ENCODE assay signal across 11 cellular contexts in the genomic region with DNA sequence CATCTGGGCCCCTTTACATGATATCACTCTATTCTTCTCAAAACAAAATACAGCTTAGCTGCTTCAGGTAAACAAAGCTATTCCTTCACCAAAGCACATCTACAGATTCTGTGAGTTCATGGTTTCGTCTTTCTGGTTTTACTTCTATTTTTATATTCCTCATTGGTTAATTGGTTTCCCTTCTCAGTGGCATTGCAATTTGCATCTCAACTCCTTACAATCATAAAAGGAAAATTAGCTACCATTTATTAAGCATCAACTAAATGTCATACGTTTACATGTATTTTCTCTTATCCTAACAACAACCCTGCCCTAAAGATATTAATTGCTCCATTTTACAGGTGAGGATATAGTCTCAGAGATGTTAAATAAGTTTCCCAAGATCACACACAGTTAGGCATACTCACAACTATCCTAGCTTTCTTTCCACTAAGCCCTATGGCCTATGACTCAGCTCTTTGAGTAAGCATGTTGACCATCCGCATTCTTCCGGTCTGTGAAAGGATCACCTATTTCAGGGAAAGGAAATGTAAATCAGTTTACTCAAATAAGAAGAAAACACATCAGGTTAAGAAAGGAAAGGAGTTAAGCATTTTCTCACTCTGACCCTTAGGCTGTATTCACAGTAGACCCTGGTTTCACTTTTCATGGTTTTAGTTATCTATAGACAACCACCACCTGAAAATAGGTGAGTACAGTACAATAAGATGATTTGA.
DNase-seq lines count a peak whose midpoint lies in the region; ATAC-seq and TF ChIP-seq lines count a peak whose summit lies in the region.
"Had no signal": no experiment of that assay in that cellular context is flagged by ENCODE, and none has a peak within 500 bp of the region (broad histone marks: within the 10 kb centered on the region; RNA-seq: fewer than 3 reads in every experiment).

No MANE protein-coding gene starts in this region.

- TF ChIP-seq POLR2A in uterus (IDR thresholded peaks at IDR 0.05): no peak

- POLR2A ChIA-PET in Caco-2 (lab: Charles Lee): no interaction called here
- POLR2A ChIA-PET in activated CD8-positive, alpha-beta T cell treated with anti-CD3 and anti-CD28 coated beads, Interleukin-2, amount 10 ng/mL, durations not matched to agents 7 days and 5 days (lab: Charles Lee): no interaction called here
- POLR2A ChIA-PET in activated CD8-positive, alpha-beta T cell treated with anti-CD3 and anti-CD28 coated beads for 36 hours (lab: Charles Lee): interaction anchor here (0.5 kb wide), 1 partner anchor 212 kb away, joined by 3 read pairs; no protein-coding TSS in a partner anchor

- H3K9me3 ChIP-seq in Caco-2 (no peaks in the 10 kb centered on the region), uterus (no peaks in the 10 kb centered on the region)

- no peak overlapping the region for H3K4me3 Mint-ChIP-seq in Caco-2 (ENCODE audit: unreplicated experiment)
- no peak overlapping the region for H3K4me3 Mint-ChIP-seq in activated CD8-positive, alpha-beta T cell treated with anti-CD3 and anti-CD28 coated beads, Interleukin-2, amount 10 ng/mL, durations not matched to agents 7 days and 5 days
- H3K4me3 Mint-ChIP-seq in activated CD8-positive, alpha-beta T cell treated with anti-CD3 and anti-CD28 coated beads for 36 hours: no peak overlapping the region
- H3K4me3 Mint-ChIP-seq: activated naive CD4-positive, alpha-beta T cell treated with anti-CD3 and anti-CD28 coated beads, Interleukin-2, amount 50 U/mL, for 24 hours; neural crest cell had no signal

- no peak overlapping the region for H3K27ac Mint-ChIP-seq in Caco-2 (ENCODE audit: unreplicated experiment)
- no peak overlapping the region for H3K27ac Mint-ChIP-seq in activated CD8-positive, alpha-beta T cell treated with anti-CD3 and anti-CD28 coated beads, Interleukin-2, amount 10 ng/mL, durations not matched to agents 7 days and 5 days
- no peak overlapping the region for H3K27ac Mint-ChIP-seq in activated CD8-positive, alpha-beta T cell treated with anti-CD3 and anti-CD28 coated beads for 36 hours
- H3K27ac Mint-ChIP-seq: activated naive CD4-positive, alpha-beta T cell treated with anti-CD3 and anti-CD28 coated beads, Interleukin-2, amount 50 U/mL, for 24 hours had no signal

- no peaks in the 10 kb centered on the region for H3K36me3 ChIP-seq in Caco-2 (ENCODE audit: control insufficient read depth, insufficient read depth, low read length)
- no peaks in the 10 kb centered on the region for H3K36me3 ChIP-seq in uterus

- no TSS peak for BruUV-seq in Caco-2 (replicated peaks; lab: Mats Ljungman, UMichigan)

- H3K27ac ChIP-seq in uterus: no peak overlapping the region

- CTCF ChIA-PET in Caco-2 (lab: Charles Lee): no interaction called here
- CTCF ChIA-PET in activated CD8-positive, alpha-beta T cell treated with anti-CD3 and anti-CD28 coated beads, Interleukin-2, amount 10 ng/mL, durations not matched to agents 7 days and 5 days (lab: Charles Lee): no interaction called here
- CTCF ChIA-PET in activated CD8-positive, alpha-beta T cell treated with anti-CD3 and anti-CD28 coated beads for 36 hours (lab: Charles Lee): interaction anchor here (1.0 kb wide), 2 partner anchors 19 to 229 kb away, joined by 3 read pairs; no protein-coding TSS in a partner anchor

- intact Hi-C loops in Caco-2 (cut with micrococcal nuclease; ENCODE audit: unreplicated experiment) (no loop called here), uterus (cut with DNase I; ENCODE audit: low total_unique reads) (no loop called here)
- intact Hi-C loops in activated CD8-positive, alpha-beta T cell treated with anti-CD3 and anti-CD28 coated beads for 36 hours (cut with micrococcal nuclease): loop anchor here (10.0 kb wide), 1 partner anchor 528 kb away; no protein-coding TSS in a partner anchor

- peaks cover 2% of the 10 kb centered on the region for H3K27me3 Mint-ChIP-seq in Caco-2 (ENCODE audit: insufficient read depth, unreplicated experiment)
- peaks cover 4% of the 10 kb centered on the region for H3K27me3 Mint-ChIP-seq in activated CD8-positive, alpha-beta T cell treated with anti-CD3 and anti-CD28 coated beads, Interleukin-2, amount 10 ng/mL, durations not matched to agents 7 days and 5 days (ENCODE audit: low read depth)
- peaks cover 2% of the 10 kb centered on the region for H3K27me3 Mint-ChIP-seq in activated CD8-positive, alpha-beta T cell treated with anti-CD3 and anti-CD28 coated beads for 36 hours

- no peaks in the 10 kb centered on the region for H3K4me1 ChIP-seq in Caco-2
- no peaks in the 10 kb centered on the region for H3K4me1 ChIP-seq in uterus

- DNase-seq in Caco-2 (peak; percentile 4 to 23), choroid plexus epithelial cell (ENCODE audit: low read depth) (peak; percentile 55), COLO668 (lab: John Stamatoyannopoulos, UW; ENCODE audit: unreplicated experiment) (no peak), uterus (no peak)
- DNase-seq in activated CD8-positive, alpha-beta T cell treated with anti-CD3 and anti-CD28 coated beads, Interleukin-2, amount 10 ng/mL, durations not matched to agents 7 days and 5 days: no peak
- no peak for DNase-seq in activated CD8-positive, alpha-beta T cell treated with anti-CD3 and anti-CD28 coated beads for 36 hours
- DNase-seq: NCI-H2029 treated with DMSO at 0.1 percent for 48 hours had no signal

- ATAC-seq in GM21367 (IDR thresholded peaks at IDR 0.05; ENCODE audit: unreplicated experiment): peak; percentile 82
- peak; percentile 89 for ATAC-seq in HG03342 (IDR thresholded peaks at IDR 0.05; ENCODE audit: unreplicated experiment)
- ATAC-seq in activated CD8-positive, alpha-beta T cell treated with anti-CD3 and anti-CD28 coated beads, Interleukin-2, amount 10 ng/mL, durations not matched to agents 7 days and 5 days: no peak
- no peak for ATAC-seq in activated CD8-positive, alpha-beta T cell treated with anti-CD3 and anti-CD28 coated beads for 36 hours

- H3K4me3 ChIP-seq in Caco-2 (ENCODE audit: low read depth, low read length) (no peak overlapping the region), choroid plexus epithelial cell (ENCODE audit: low read depth, low read length) (no peak overlapping the region), uterus (no peak overlapping the region)

- TF ChIP-seq CTCF in Caco-2 (IDR thresholded peaks at IDR 0.05; ENCODE audit: insufficient read depth in 1 of 2, low read depth in 1 of 2, low read length in 1 of 2, severe bottlenecking in 1 of 2, unreplicated experiment in 1 of 2) (no peak), choroid plexus epithelial cell (conservative IDR thresholded peaks at IDR 0.05; ENCODE audit: low read depth, low read length) (no peak), uterus (IDR thresholded peaks at IDR 0.05) (no peak)
- no peak for TF ChIP-seq CTCF in activated CD8-positive, alpha-beta T cell treated with anti-CD3 and anti-CD28 coated beads for 36 hours (IDR thresholded peaks at IDR 0.05)

- no peaks in the 10 kb centered on the region for H3K9me3 Mint-ChIP-seq in Caco-2 (ENCODE audit: unreplicated experiment)
- H3K9me3 Mint-ChIP-seq in activated CD8-positive, alpha-beta T cell treated with anti-CD3 and anti-CD28 coated beads, Interleukin-2, amount 10 ng/mL, durations not matched to agents 7 days and 5 days (ENCODE audit: insufficient read depth): no peaks in the 10 kb centered on the region
- no peaks in the 10 kb centered on the region for H3K9me3 Mint-ChIP-seq in activated CD8-positive, alpha-beta T cell treated with anti-CD3 and anti-CD28 coated beads for 36 hours
- H3K9me3 Mint-ChIP-seq: activated naive CD4-positive, alpha-beta T cell treated with anti-CD3 and anti-CD28 coated beads, Interleukin-2, amount 50 U/mL, for 24 hours had no signal

- H3K4me1 Mint-ChIP-seq in Caco-2 (ENCODE audit: low read depth, unreplicated experiment): no peaks in the 10 kb centered on the region
- no peaks in the 10 kb centered on the region for H3K4me1 Mint-ChIP-seq in activated CD8-positive, alpha-beta T cell treated with anti-CD3 and anti-CD28 coated beads, Interleukin-2, amount 10 ng/mL, durations not matched to agents 7 days and 5 days (ENCODE audit: low read depth)
- H3K4me1 Mint-ChIP-seq in activated CD8-positive, alpha-beta T cell treated with anti-CD3 and anti-CD28 coated beads for 36 hours (ENCODE audit: low read depth): peaks cover 2% of the 10 kb centered on the region

- no peaks in the 10 kb centered on the region for H3K27me3 ChIP-seq in Caco-2 (replicated peaks; ENCODE audit: control insufficient read depth, insufficient read depth, low read length)
- H3K27me3 ChIP-seq in uterus: no peaks in the 10 kb centered on the region

- H3K36me3 Mint-ChIP-seq in Caco-2 (ENCODE audit: insufficient read depth, unreplicated experiment): no peaks in the 10 kb centered on the region
- H3K36me3 Mint-ChIP-seq in activated CD8-positive, alpha-beta T cell treated with anti-CD3 and anti-CD28 coated beads, Interleukin-2, amount 10 ng/mL, durations not matched to agents 7 days and 5 days (ENCODE audit: low read depth): no peaks in the 10 kb centered on the region
- H3K36me3 Mint-ChIP-seq in activated CD8-positive, alpha-beta T cell treated with anti-CD3 and anti-CD28 coated beads for 36 hours (ENCODE audit: low read depth): no peaks in the 10 kb centered on the region
- H3K36me3 Mint-ChIP-seq: activated naive CD4-positive, alpha-beta T cell treated with anti-CD3 and anti-CD28 coated beads, Interleukin-2, amount 50 U/mL, for 24 hours had no signal

Comparison
In these comparisons a context has a peak if more than half of its experiments do, and no peak if none do; other contexts are left out.
1. DNase-seq: peak in Caco-2 (2 of 2) and choroid plexus epithelial cell (single experiment); none in COLO668 (single experiment), activated CD8-positive, alpha-beta T cell treated with anti-CD3 and anti-CD28 coated beads, Interleukin-2, amount 10 ng/mL, durations not matched to agents 7 days and 5 days (single experiment), uterus (0 of 2) and activated CD8-positive, alpha-beta T cell treated with anti-CD3 and anti-CD28 coated beads for 36 hours (single experiment).
2. ATAC-seq: peak in GM21367 (single experiment) and HG03342 (single experiment); none in activated CD8-positive, alpha-beta T cell treated with anti-CD3 and anti-CD28 coated beads, Interleukin-2, amount 10 ng/mL, durations not matched to agents 7 days and 5 days (single experiment) and activated CD8-positive, alpha-beta T cell treated with anti-CD3 and anti-CD28 coated beads for 36 hours (single experiment).